19 cellular contexts compared by ENCODE assay signal in genomic region chr6:21080221-21080620, GRCh38.
"Had no signal": no experiment of that assay in that cellular context is flagged by ENCODE, and none has a peak within 500 bp of the region (broad histone marks: within the 10 kb centered on the region; RNA-seq: fewer than 3 reads in every experiment).

No MANE protein-coding gene starts in this region.

- H3K4me3 ChIP-seq: esophagus squamous epithelium, right atrium auricular region, upper lobe of left lung, uterus had no signal

- ATAC-seq: foreskin keratinocyte, left lobe of liver had no signal

- H3K27me3 Mint-ChIP-seq: naive B cell had no signal

- DNase-seq: cerebellar nuclear complex; dermis blood vessel endothelial cell; esophagus squamous epithelium; foreskin keratinocyte; kidney glomerular epithelial cell; mammary epithelial cell; midbrain; naive B cell; posterior cingulate gyrus; small intestine; stimulated activated CD4-positive, alpha-beta T cell treated with anti-CD3 and anti-CD28 coated beads, Interleukin-12 subunit alpha, Interleukin-12 subunit beta, amount 100 ng/mL, for 4 hours; stimulated activated CD4-positive, alpha-beta T cell treated with anti-CD3 and anti-CD28 coated beads, Interleukin-2, amount 100 ng/mL, for 48 hours; stimulated activated naive CD4-positive, alpha-beta T cell treated with Interleukin-2 at 50 U/mL for 16 hours; upper lobe of left lung; uterus had no signal

- H3K4me1 ChIP-seq: esophagus squamous epithelium, foreskin keratinocyte, right atrium auricular region, upper lobe of left lung, uterus had no signal

- H3K36me3 ChIP-seq: esophagus squamous epithelium, right atrium auricular region, upper lobe of left lung, uterus had no signal

- H3K27me3 ChIP-seq: esophagus squamous epithelium, foreskin keratinocyte, right atrium auricular region, upper lobe of left lung, uterus had no signal

- FAIRE-seq: colon, small intestine had no signal

- H3K9me3 ChIP-seq: esophagus squamous epithelium, right atrium auricular region, uterus had no signal

- H3K4me3 Mint-ChIP-seq: naive B cell, neural crest cell had no signal

- H3K27ac ChIP-seq: esophagus squamous epithelium, foreskin keratinocyte, right atrium auricular region, upper lobe of left lung, uterus had no signal

- H3K4me1 Mint-ChIP-seq: neural crest cell had no signal
